Comparison of ENCODE assay signal across 1 cellular context in genomic region chr10:127738512-127739424, GRCh38.
A peak's percentile ranks its signal among the peaks of the same experiment; 100 is the strongest.
TF ChIP-seq lines count a peak whose summit lies in the region.

No MANE protein-coding gene starts in this region.

TF ChIP-seq in H1, 55 proteins besides CTCF, POLR2A, EP300 and RAD21:
- TF ChIP-seq MAX (IDR thresholded peaks at IDR 0.05) (0 out of 2 replicates have a peak, but pooled peaks have one; percentile 34), EZH2 (IDR thresholded peaks at IDR 0.05; ENCODE audit: low read depth, low read length, severe bottlenecking) (peak; percentile 46), RFX5 (IDR thresholded peaks at IDR 0.05; ENCODE audit: borderline replicate concordance, low read depth, low read length) (no peak)
